In the genomic region with DNA sequence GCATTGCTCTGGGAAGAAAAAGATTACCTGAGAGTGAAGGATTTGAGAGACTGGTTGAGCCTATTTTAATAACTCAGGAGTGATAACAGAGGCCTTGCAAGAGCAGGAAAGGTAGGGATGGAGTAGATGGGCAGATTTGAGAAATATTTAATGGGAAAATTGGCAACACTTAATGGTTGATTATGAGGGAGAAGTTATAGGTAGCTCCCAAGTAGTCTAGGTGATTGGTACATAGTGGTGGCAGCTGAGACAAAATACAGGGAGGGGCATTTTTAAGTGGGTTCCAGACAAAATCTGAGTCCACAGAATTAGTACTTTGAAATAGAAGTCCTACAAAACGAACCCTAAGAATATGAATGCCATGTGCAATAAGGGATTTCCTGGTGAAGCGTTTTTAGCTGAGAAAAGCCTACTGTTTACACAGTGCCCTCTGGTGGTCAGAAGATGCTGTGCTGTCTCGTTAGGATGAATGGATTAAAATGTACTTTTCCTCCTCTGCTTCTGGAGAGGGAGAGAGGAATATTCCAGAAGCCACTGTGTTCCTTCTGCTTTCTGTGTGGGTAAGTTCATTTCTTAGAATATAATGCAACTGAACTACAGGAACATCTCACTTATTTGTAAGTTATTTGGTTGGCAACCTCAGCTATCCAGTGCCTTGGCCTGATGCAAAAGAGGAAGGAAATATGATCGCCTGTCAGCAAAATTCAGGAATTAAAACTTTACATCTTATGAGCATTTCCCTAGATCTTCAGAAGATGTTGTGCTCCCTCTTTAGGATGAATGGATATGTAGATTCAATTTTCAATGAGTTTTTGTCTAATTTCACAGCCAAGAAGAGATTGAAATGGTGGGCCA, we compare ENCODE assay signal across 8 cellular contexts. TPM values are rescaled to one million over a fixed set of nuclear protein-coding genes. Genes with fewer than 3 reads are reported as not detected.
A peak's percentile ranks its signal among the peaks of the same experiment; 100 is the strongest.
DNase-seq lines count a peak whose midpoint lies in the region; ATAC-seq and TF ChIP-seq lines count a peak whose summit lies in the region.

No MANE protein-coding gene starts in this region.

- CTCF ChIA-PET in HEK293T (lab: Yijun Ruan, JAX) = interaction anchor here (0.6 to 2.0 kb wide), 11 partner anchors 10 to 368 kb away, joined by 3 to 11 read pairs (median 3); no protein-coding TSS in a partner anchor

- POLR2A ChIA-PET in HEK293T (lab: Yijun Ruan, JAX) = interaction anchor here (0.8 to 1.2 kb wide), 2 partner anchors 9 to 76 kb away, joined by 3 read pairs; no protein-coding TSS in a partner anchor

- H4K20me1 ChIP-seq in BLaER1 treated with 17β-estradiol and CSF1 and Interleukin-3, amounts not matched to agents 10 nM and 100 nM = peaks cover 97 to 100% (median 100%) of the 10 kb centered on the region in 11 experiments

- peaks cover 9 to 38% (median 17%) of the 10 kb centered on the region in 11 experiments; a peak in 17 of 22 replicates for H3K36me3 ChIP-seq in BLaER1 treated with 17β-estradiol and CSF1 and Interleukin-3, amounts not matched to agents 10 nM and 100 nM
- no peaks in the 10 kb centered on the region for H3K36me3 ChIP-seq in right lobe of liver

- no peaks in the 10 kb centered on the region for H3K27me3 ChIP-seq in BLaER1 treated with 17β-estradiol and CSF1 and Interleukin-3, amounts not matched to agents 10 nM and 100 nM
- H3K27me3 ChIP-seq in right lobe of liver = no peaks in the 10 kb centered on the region

- DNase-seq in HEK293T (ENCODE audit: extremely low spot score) = peak; percentile 52
- peak; percentile 83 for DNase-seq in NCI-H510A treated with DMSO at 0.1 percent for 48 hours (lab: John Stamatoyannopoulos, UW)
- peak; percentile 64 to 70 for DNase-seq in activated CD4-positive, alpha-beta T cell treated with anti-CD3 and anti-CD28 coated beads for 4 hours
- no peak for DNase-seq in coronary artery (ENCODE audit: low spot score)
- peak in 1 of 3 donors; percentile 60 for DNase-seq in right lobe of liver
- DNase-seq in stimulated activated CD8-positive, alpha-beta memory T cell treated with anti-CD3 and anti-CD28 coated beads, Interleukin-12 subunit alpha, Interleukin-12 subunit beta, amount 100 ng/mL, for 1 hour (ENCODE audit: low read depth) = peak; percentile 54

- intact Hi-C loops in right lobe of liver (cut with DNase I) = no loop called here

- peak overlapping the region in 9 of 11 experiments; percentile 6 to 64 (median 37); a peak in 12 of 22 replicates for H3K27ac ChIP-seq in BLaER1 treated with 17β-estradiol and CSF1 and Interleukin-3, amounts not matched to agents 10 nM and 100 nM
- H3K27ac ChIP-seq in coronary artery (peak overlapping the region in 1 of 2 donors; percentile 59), right lobe of liver (no peak overlapping the region)

- 13% methylated on average over 4 of the region's 4 CpGs for WGBS in right lobe of liver (ENCODE audit: insufficient coverage, low coverage, low lambda C conversion rate, missing lambda C conversion rate)

- H3K4me1 ChIP-seq in BLaER1 treated with 17β-estradiol and CSF1 and Interleukin-3, amounts not matched to agents 10 nM and 100 nM = peaks cover 50 to 96% (median 58%) of the 10 kb centered on the region in 10 experiments
- H3K4me1 ChIP-seq in right lobe of liver = peaks cover 0 to 27% (median 4%) of the 10 kb centered on the region in 4 donors

- H3K4me3 ChIP-seq in BLaER1 treated with 17β-estradiol and CSF1 and Interleukin-3, amounts not matched to agents 10 nM and 100 nM = peak overlapping the region in 4 of 10 experiments; percentile 26 to 42 (median 40); a peak in 7 of 20 replicates
- H3K4me3 ChIP-seq in coronary artery = peak overlapping the region; percentile 23
- no peak overlapping the region for H3K4me3 ChIP-seq in right lobe of liver

- peak overlapping the region; percentile 31 to 97 (median 68) for H3K4me2 ChIP-seq in BLaER1 treated with 17β-estradiol and CSF1 and Interleukin-3, amounts not matched to agents 10 nM and 100 nM

- no peaks in the 10 kb centered on the region for H3K9me3 ChIP-seq in BLaER1 treated with 17β-estradiol and CSF1 and Interleukin-3, amounts not matched to agents 10 nM and 100 nM (replicated peaks in 1 of 11)
- H3K9me3 ChIP-seq in right lobe of liver = no peaks in the 10 kb centered on the region

- H3K9ac ChIP-seq in BLaER1 treated with 17β-estradiol and CSF1 and Interleukin-3, amounts not matched to agents 10 nM and 100 nM = peak overlapping the region in 5 of 11 experiments; percentile 21 to 70 (median 53); a peak in 9 of 22 replicates

- ATAC-seq in right lobe of liver (peak; percentile 84 to 93 (median 89)), HG02678 (IDR thresholded peaks at IDR 0.05; ENCODE audit: unreplicated experiment) (no peak)

- TF ChIP-seq POLR2A in right lobe of liver (IDR thresholded peaks at IDR 0.05) = no peak

- TF ChIP-seq CTCF in coronary artery (IDR thresholded peaks at IDR 0.05) (peak; percentile 80), right lobe of liver (IDR thresholded peaks at IDR 0.05) (peak; percentile 90 to 91 (median 90))

TF ChIP-seq in HEK293T, 16 proteins besides CTCF, POLR2A, EP300 and RAD21:
- TF ChIP-seq CTBP1 (IDR thresholded peaks at IDR 0.05; ENCODE audit: borderline replicate concordance) (no peak), SUZ12 (IDR thresholded peaks at IDR 0.05) (no peak), LEF1 (IDR thresholded peaks at IDR 0.05; ENCODE audit: borderline replicate concordance) (no peak), SP1 (IDR thresholded peaks at IDR 0.05) (no peak), TARDBP (IDR thresholded peaks at IDR 0.05) (no peak), NFRKB (IDR thresholded peaks at IDR 0.05) (no peak), BHLHE40 (IDR thresholded peaks at IDR 0.05; ENCODE audit: borderline replicate concordance) (no peak), FOXK2 (IDR thresholded peaks at IDR 0.05) (no peak), FOXA1 (IDR thresholded peaks at IDR 0.05) (no peak), ARNT (IDR thresholded peaks at IDR 0.05) (no peak), ZNF384 (IDR thresholded peaks at IDR 0.05) (no peak), HDGF (IDR thresholded peaks at IDR 0.05; ENCODE audit: borderline replicate concordance) (no peak), L3MBTL2 (conservative IDR thresholded peaks at IDR 0.05) (no peak), FOXM1 (IDR thresholded peaks at IDR 0.05; ENCODE audit: borderline replicate concordance) (no peak), ELF4 (IDR thresholded peaks at IDR 0.05) (no peak)
- TF ChIP-seq, protein P1, sequence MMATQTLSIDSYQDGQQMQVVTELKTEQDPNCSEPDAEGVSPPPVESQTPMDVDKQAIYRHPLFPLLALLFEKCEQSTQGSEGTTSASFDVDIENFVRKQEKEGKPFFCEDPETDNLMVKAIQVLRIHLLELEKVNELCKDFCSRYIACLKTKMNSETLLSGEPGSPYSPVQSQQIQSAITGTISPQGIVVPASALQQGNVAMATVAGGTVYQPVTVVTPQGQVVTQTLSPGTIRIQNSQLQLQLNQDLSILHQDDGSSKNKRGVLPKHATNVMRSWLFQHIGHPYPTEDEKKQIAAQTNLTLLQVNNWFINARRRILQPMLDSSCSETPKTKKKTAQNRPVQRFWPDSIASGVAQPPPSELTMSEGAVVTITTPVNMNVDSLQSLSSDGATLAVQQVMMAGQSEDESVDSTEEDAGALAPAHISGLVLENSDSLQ (IDR thresholded peaks at IDR 0.05) = no peak

RNA-seq across cellular contexts. Expression of a gene that starts 6.5 kb away (rescaled TPM):
- total RNA-seq in right lobe of liver = 10 to 100 TPM; 10.6 to 16.8 (median 14.9) TPM

RNA-seq across cellular contexts. Expression of a gene that starts 7.4 kb away (rescaled TPM):
- 1 to 10 TPM; 5.5 to 6.2 (median 5.7) TPM for total RNA-seq in right lobe of liver

RNA-seq across cellular contexts. Expression of a gene that starts 29.5 kb away (rescaled TPM):
- total RNA-seq in right lobe of liver = 1 to 10 TPM; 1.2 to 9.7 (median 5.0) TPM

RNA-seq across cellular contexts. Expression of a gene that starts 38.7 kb away (rescaled TPM):
- under 1 TPM in 2 of 6 experiments, not detected in 4; 0.16 to 0.40 TPM for total RNA-seq in right lobe of liver

RNA-seq across cellular contexts. Expression of a gene that starts 45.8 kb away (rescaled TPM):
- 1 to 10 TPM in 1 of 6 experiments, under 1 TPM in 5; 0.12 to 1.0 (median 0.30) TPM for total RNA-seq in right lobe of liver

Comparison
In these comparisons a context has a peak if more than half of its experiments do, and no peak if none do; other contexts are left out.
1. H3K27ac ChIP-seq: peak in BLaER1 treated with 17β-estradiol and CSF1 and Interleukin-3, amounts not matched to agents 10 nM and 100 nM (9 of 11); none in right lobe of liver (0 of 3).